Comparison of ENCODE assay signal across 16 cellular contexts in the genomic region with DNA sequence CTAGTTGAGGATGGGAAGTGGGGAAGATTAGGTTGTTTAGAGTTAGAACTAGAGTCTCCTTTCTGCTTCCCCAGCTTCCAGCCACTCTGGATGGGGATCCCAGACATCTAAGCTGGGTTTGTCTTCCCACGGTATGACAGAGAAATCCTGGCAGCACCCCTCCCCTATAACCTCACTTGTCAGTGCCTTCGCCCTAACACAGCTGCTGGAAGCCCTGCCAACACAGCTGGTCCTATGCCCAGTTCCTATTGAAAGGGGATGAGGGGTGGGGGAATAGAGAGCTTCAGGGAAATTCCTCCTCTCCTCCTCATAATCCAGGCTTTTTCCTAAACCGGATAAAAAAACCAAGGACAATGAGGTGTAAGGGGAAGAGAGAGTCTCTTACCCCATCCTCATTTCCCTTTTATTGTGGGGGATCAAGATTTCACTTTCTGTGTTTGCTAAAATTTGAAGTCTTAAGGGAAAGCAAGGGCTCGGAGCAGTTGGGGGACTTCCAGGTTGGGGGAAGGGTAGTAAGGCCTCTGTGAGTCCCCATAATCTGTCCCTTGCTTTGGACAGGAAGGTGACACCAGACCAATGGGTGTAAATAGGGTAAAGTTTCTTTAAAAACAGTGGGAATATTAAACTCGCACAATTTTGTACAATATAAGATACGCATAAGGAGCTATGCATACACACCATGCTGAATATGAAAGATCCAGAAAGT. TPM values are rescaled to one million over a fixed set of nuclear protein-coding genes. Genes with fewer than 3 reads are reported as not detected.
DNase-seq lines count a peak whose midpoint lies in the region; ATAC-seq and TF ChIP-seq lines count a peak whose summit lies in the region.
"Had no signal": no experiment of that assay in that cellular context is flagged by ENCODE, and none has a peak within 500 bp of the region (broad histone marks: within the 10 kb centered on the region; RNA-seq: fewer than 3 reads in every experiment).

No MANE protein-coding gene starts in this region.

- H3K4me1 Mint-ChIP-seq in CD4-positive, CD25-positive, alpha-beta regulatory T cell = peaks cover 0 to 11% (median 5%) of the 10 kb centered on the region in 4 donors

- no peak overlapping the region for H3K4me3 Mint-ChIP-seq in CD4-positive, CD25-positive, alpha-beta regulatory T cell
- H3K4me3 Mint-ChIP-seq: GM23338; stimulated activated naive B cell treated with anti-CD40 and anti-IgM and Interleukin-4, amounts not matched to agents 10 μg/mL and 1 μg/mL and 100 μg/mL, for 72 hours had no signal

- H3K27me3 Mint-ChIP-seq in CD4-positive, CD25-positive, alpha-beta regulatory T cell = no peaks in the 10 kb centered on the region
- H3K27me3 Mint-ChIP-seq: stimulated activated naive B cell treated with anti-CD40 and anti-IgM and Interleukin-4, amounts not matched to agents 10 μg/mL and 1 μg/mL and 100 μg/mL, for 72 hours had no signal

- H3K27ac Mint-ChIP-seq in CD4-positive, CD25-positive, alpha-beta regulatory T cell = peak overlapping the region in 2 of 3 donors; percentile 35 to 42
- H3K27ac Mint-ChIP-seq: GM23338 had no signal

- H3K27ac ChIP-seq in CD4-positive, CD25-positive, alpha-beta regulatory T cell (ENCODE audit: insufficient read depth, low read length, poor library complexity, severe bottlenecking) = no peak overlapping the region
- H3K27ac ChIP-seq in WERI-Rb-1 (peak overlapping the region; percentile 7; the same call in 1 of the 2 replicates), gastroesophageal sphincter (peak overlapping the region; percentile 49 to 79 (median 66))
- H3K27ac ChIP-seq: cardiac muscle cell, prostate gland had no signal

- WGBS in gastroesophageal sphincter (ENCODE audit: low coverage in 1 of 2), 2 donors = 49 to 55% methylated on average over 3 to 5 of the region's 6 CpGs

- H3K9me3 ChIP-seq in CD4-positive, CD25-positive, alpha-beta regulatory T cell (ENCODE audit: control insufficient read depth in 2 of 2, low read length in 2 of 2) = no peaks in the 10 kb centered on the region
- H3K9me3 ChIP-seq in WERI-Rb-1 (ENCODE audit: severe bottlenecking) (no peaks in the 10 kb centered on the region), gastroesophageal sphincter (no peaks in the 10 kb centered on the region)
- H3K9me3 ChIP-seq: prostate gland had no signal

- no peak for ATAC-seq in CD4-positive, CD25-positive, alpha-beta regulatory T cell (ENCODE audit: low read depth in 2 of 2)
- peak; percentile 43 for ATAC-seq in gastroesophageal sphincter

- TF ChIP-seq EP300 in gastroesophageal sphincter (IDR thresholded peaks at IDR 0.05) = no peak

- no peaks in the 10 kb centered on the region for H3K4me1 ChIP-seq in CD4-positive, CD25-positive, alpha-beta regulatory T cell (ENCODE audit: control insufficient read depth, insufficient read depth, low read length, poor library complexity, severe bottlenecking)
- H3K4me1 ChIP-seq in gastroesophageal sphincter = peaks cover 0 to 30% (median 10%) of the 10 kb centered on the region in 3 donors
- H3K4me1 ChIP-seq: prostate gland had no signal

- H3K36me3 ChIP-seq in CD4-positive, CD25-positive, alpha-beta regulatory T cell (ENCODE audit: control insufficient read depth, insufficient read depth, low read length) = peaks cover 66% of the 10 kb centered on the region
- H3K36me3 ChIP-seq in WERI-Rb-1 = peaks cover 82% of the 10 kb centered on the region
- H3K36me3 ChIP-seq in gastroesophageal sphincter = peaks cover 0 to 79% of the 10 kb centered on the region in 2 donors

- DNase-seq in CD4-positive, CD25-positive, alpha-beta regulatory T cell = no peak
- DNase-seq in WERI-Rb-1 = no peak
- peak in 52 of 56 donors; percentile 11 to 88 (median 66) for DNase-seq in nucleus accumbens (lab: John Stamatoyannopoulos, UW)
- DNase-seq in GM10266 (ENCODE audit: extremely low spot score) = no peak
- no peak for DNase-seq in NCI-H2196 treated with DMSO at 0.1 percent for 48 hours (lab: John Stamatoyannopoulos, UW; ENCODE audit: unreplicated experiment)
- no peak for DNase-seq in LoVo (ENCODE audit: low spot score)
- no peak for DNase-seq in T1000 (lab: John Stamatoyannopoulos, UW)
- DNase-seq: activated CD4-positive, alpha-beta T cell treated with anti-CD3 and anti-CD28 coated beads for 48 hours; KG1; stimulated activated CD4-positive, alpha-beta T cell treated with anti-CD3 and anti-CD28 coated beads, Interleukin-4, amount 100 ng/mL, for 24 hours; stimulated activated naive B cell treated with anti-CD40 and anti-IgM and Interleukin-4, amounts not matched to agents 10 μg/mL and 1 μg/mL and 100 μg/mL, for 72 hours had no signal

- no peak for TF ChIP-seq POLR2A in gastroesophageal sphincter (IDR thresholded peaks at IDR 0.05)

- no peak overlapping the region for H3K4me3 ChIP-seq in CD4-positive, CD25-positive, alpha-beta regulatory T cell (ENCODE audit: low read depth, low read length)
- H3K4me3 ChIP-seq in WERI-Rb-1 (ENCODE audit: low read depth, low read length) (no peak overlapping the region), gastroesophageal sphincter (no peak overlapping the region)
- H3K4me3 ChIP-seq: cardiac muscle cell, GM23338, prostate gland had no signal

- no peaks in the 10 kb centered on the region for H3K27me3 ChIP-seq in CD4-positive, CD25-positive, alpha-beta regulatory T cell (ENCODE audit: control insufficient read depth, insufficient read depth, low read length)
- H3K27me3 ChIP-seq in WERI-Rb-1 (ENCODE audit: insufficient read depth, low read depth, severe bottlenecking) (no peaks in the 10 kb centered on the region), gastroesophageal sphincter (no peaks in the 10 kb centered on the region)
- H3K27me3 ChIP-seq: cardiac muscle cell had no signal

- peaks cover 36% of the 10 kb centered on the region for H3K36me3 Mint-ChIP-seq in CD4-positive, CD25-positive, alpha-beta regulatory T cell

- no peak for TF ChIP-seq CTCF in WERI-Rb-1 (IDR thresholded peaks at IDR 0.05; ENCODE audit: low read depth, low read length)
- no peak for TF ChIP-seq CTCF in gastroesophageal sphincter (IDR thresholded peaks at IDR 0.05)
- no peak for TF ChIP-seq CTCF in GM10266 (IDR thresholded peaks at IDR 0.05; ENCODE audit: control insufficient read depth, insufficient read depth, low read depth, missing control alignments)

- H3K9me3 Mint-ChIP-seq in CD4-positive, CD25-positive, alpha-beta regulatory T cell = no peaks in the 10 kb centered on the region
- H3K9me3 Mint-ChIP-seq: GM23338; stimulated activated naive B cell treated with anti-CD40 and anti-IgM and Interleukin-4, amounts not matched to agents 10 μg/mL and 1 μg/mL and 100 μg/mL, for 72 hours had no signal

RNA-seq across cellular contexts. Expression of a gene that starts 0.6 kb away (rescaled TPM):
- total RNA-seq in CD4-positive, CD25-positive, alpha-beta regulatory T cell = 3.3 TPM
- not detected for polyA plus RNA-seq in CD4-positive, CD25-positive, alpha-beta regulatory T cell
- 1 to 10 TPM in 1 of 4 donors, not detected in 3; 2.2 TPM for total RNA-seq in gastroesophageal sphincter
- polyA plus RNA-seq: cardiac muscle cell, GM23338 had no signal

RNA-seq across cellular contexts. Expression of a gene that starts 9.2 kb away (rescaled TPM):
- total RNA-seq in CD4-positive, CD25-positive, alpha-beta regulatory T cell = 51.0 TPM
- 100 to 1,000 TPM in 1 of 4 donors, 10 to 100 TPM in 3; 74.3 to 104 (median 90.5) TPM for polyA plus RNA-seq in CD4-positive, CD25-positive, alpha-beta regulatory T cell
- total RNA-seq in gastroesophageal sphincter = 10 to 100 TPM; 18.7 to 32.0 (median 25.6) TPM

RNA-seq across cellular contexts. Expression of a gene that starts 9.5 kb away (rescaled TPM):
- total RNA-seq in CD4-positive, CD25-positive, alpha-beta regulatory T cell = 0.54 TPM
- under 1 TPM in 3 of 4 donors, not detected in 1; 0.14 to 0.18 (median 0.14) TPM for polyA plus RNA-seq in CD4-positive, CD25-positive, alpha-beta regulatory T cell
- total RNA-seq in gastroesophageal sphincter = 10 to 100 TPM; 14.0 to 28.6 (median 14.4) TPM

RNA-seq across cellular contexts. Expression of a gene that starts 14.8 kb away (rescaled TPM):
- total RNA-seq in CD4-positive, CD25-positive, alpha-beta regulatory T cell = 41.8 TPM
- 100 to 1,000 TPM in 1 of 4 donors, 10 to 100 TPM in 3; 83.0 to 101 (median 95.0) TPM for polyA plus RNA-seq in CD4-positive, CD25-positive, alpha-beta regulatory T cell
- 10 to 100 TPM; 46.4 to 82.0 (median 66.5) TPM for total RNA-seq in gastroesophageal sphincter

RNA-seq across cellular contexts. Expression of a gene that starts 18.7 kb away (rescaled TPM):
- 4.3 TPM for total RNA-seq in CD4-positive, CD25-positive, alpha-beta regulatory T cell
- polyA plus RNA-seq in CD4-positive, CD25-positive, alpha-beta regulatory T cell = 10 to 100 TPM; 32.9 to 62.5 (median 47.2) TPM
- 1 to 10 TPM in 3 of 4 donors, under 1 TPM in 1; 0.85 to 7.2 (median 4.4) TPM for total RNA-seq in gastroesophageal sphincter
- total RNA-seq: GM23338 had no signal
- polyA plus RNA-seq: BJ had no signal

Comparison
In these comparisons a context has a peak if more than half of its experiments do, and no peak if none do; other contexts are left out.
1. DNase-seq: peak in nucleus accumbens (52 of 56); none in CD4-positive, CD25-positive, alpha-beta regulatory T cell (0 of 3), WERI-Rb-1 (single experiment), GM10266 (single experiment), NCI-H2196 treated with DMSO at 0.1 percent for 48 hours (single experiment), LoVo (single experiment) and T1000 (single experiment).